8 cellular contexts compared by ENCODE assay signal in the genomic region with DNA sequence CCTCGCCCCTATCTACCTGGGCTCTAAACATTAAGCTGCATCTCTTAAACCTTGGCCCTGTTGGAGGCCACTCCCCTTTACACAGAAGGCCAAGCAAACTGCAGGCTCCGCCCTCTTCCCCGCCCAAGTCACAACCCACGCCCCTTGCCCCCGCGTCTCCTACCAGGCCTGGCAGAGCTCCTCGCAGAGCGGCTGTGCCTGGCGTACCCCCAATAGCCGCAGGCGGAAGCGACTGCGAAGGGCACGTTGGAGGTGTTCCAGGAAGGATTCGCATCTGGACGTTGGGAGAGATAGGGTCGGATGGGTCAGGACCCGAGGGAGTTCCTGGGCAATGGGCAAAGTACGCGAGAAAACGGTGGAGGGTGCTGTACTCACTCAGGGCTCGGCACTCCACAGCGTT. TPM values are rescaled to one million over a fixed set of nuclear protein-coding genes. Genes with fewer than 3 reads are reported as not detected.
DNase-seq lines count a peak whose midpoint lies in the region; ATAC-seq and TF ChIP-seq lines count a peak whose summit lies in the region.

No MANE protein-coding gene starts in this region.

- H3K4me1 ChIP-seq in duodenal mucosa (ENCODE audit: control insufficient read depth in 1 of 2, insufficient read depth in 2 of 2, low read length in 2 of 2): peaks cover 11 to 19% of the 10 kb centered on the region in 2 donors
- H3K4me1 ChIP-seq in upper lobe of right lung: peaks cover 9% of the 10 kb centered on the region

- DNase-seq in left cardiac atrium (peak; percentile 33), Right ventricle myocardium superior (no peak), NCI-H69 (lab: John Stamatoyannopoulos, UW) (peak; percentile 92), upper lobe of right lung (no peak), GM19238 (ENCODE audit: insufficient read length, low spot score) (no peak)
- DNase-seq in effector CD8-positive, alpha-beta T cell (lab: John Stamatoyannopoulos, UW): no peak

- H3K27me3 ChIP-seq in duodenal mucosa (ENCODE audit: control insufficient read depth in 1 of 2, insufficient read depth in 2 of 2, low read length in 2 of 2) (peaks cover 37 to 42% of the 10 kb centered on the region in 2 donors), upper lobe of right lung (peaks cover 86% of the 10 kb centered on the region)

- H3K36me3 ChIP-seq in duodenal mucosa (ENCODE audit: control insufficient read depth in 1 of 2, insufficient read depth in 2 of 2, low read length in 2 of 2): no peaks in the 10 kb centered on the region
- no peaks in the 10 kb centered on the region for H3K36me3 ChIP-seq in upper lobe of right lung

- intact Hi-C loops in left cardiac atrium (cut with DNase I): no loop called here
- intact Hi-C loops in Right ventricle myocardium superior (cut with DNase I): no loop called here
- intact Hi-C loops in upper lobe of right lung (cut with DNase I): no loop called here

- no peak overlapping the region for H3K9ac ChIP-seq in duodenal mucosa (ENCODE audit: low read depth in 1 of 2, low read length in 2 of 2)

- TF ChIP-seq CTCF in upper lobe of right lung (IDR thresholded peaks at IDR 0.05): no peak

- no peaks in the 10 kb centered on the region for H3K9me3 ChIP-seq in duodenal mucosa (ENCODE audit: control insufficient read depth in 1 of 2, low read length in 2 of 2)
- H3K9me3 ChIP-seq in upper lobe of right lung: no peaks in the 10 kb centered on the region

- no peak overlapping the region for H3K27ac ChIP-seq in duodenal mucosa (ENCODE audit: low read depth, low read length)
- no peak overlapping the region for H3K27ac ChIP-seq in upper lobe of right lung

- ATAC-seq in left cardiac atrium: peak in 1 of 2 donors; percentile 38
- no peak for ATAC-seq in Right ventricle myocardium superior (ENCODE audit: poor library complexity)
- ATAC-seq in upper lobe of right lung: peak; percentile 42
- no peak for ATAC-seq in GM19035 (IDR thresholded peaks at IDR 0.05; ENCODE audit: unreplicated experiment)

- peak overlapping the region; percentile 36 to 43 for H3K4me3 ChIP-seq in duodenal mucosa (ENCODE audit: low read depth in 1 of 2, low read length in 2 of 2)
- H3K4me3 ChIP-seq in upper lobe of right lung: no peak overlapping the region

RNA-seq across cellular contexts. Expression of a gene that starts 5.9 kb away (rescaled TPM):
- not detected for total RNA-seq in left cardiac atrium
- total RNA-seq in Right ventricle myocardium superior: not detected
- not detected for total RNA-seq in upper lobe of right lung

RNA-seq across cellular contexts. Expression of a gene that starts 9.8 kb away (rescaled TPM):
- total RNA-seq in left cardiac atrium (under 1 TPM; 0.29 to 0.37 TPM), Right ventricle myocardium superior (not detected), upper lobe of right lung (not detected)

RNA-seq across cellular contexts. Expression of a gene that starts 22.1 kb away (rescaled TPM):
- 1 to 10 TPM; 5.6 to 8.1 TPM for total RNA-seq in left cardiac atrium
- 6.3 TPM for total RNA-seq in Right ventricle myocardium superior
- 7.4 TPM for total RNA-seq in upper lobe of right lung

RNA-seq across cellular contexts. Expression of a gene that starts 26.6 kb away (rescaled TPM):
- 1 to 10 TPM; 1.8 to 3.2 TPM for total RNA-seq in left cardiac atrium
- 1.6 TPM for total RNA-seq in Right ventricle myocardium superior
- total RNA-seq in upper lobe of right lung: 2.8 TPM

RNA-seq across cellular contexts. Expression of a gene that starts 26.9 kb away (rescaled TPM):
- total RNA-seq in left cardiac atrium: 100 to 1,000 TPM; 525 to 629 TPM
- total RNA-seq in Right ventricle myocardium superior: 684 TPM
- 123 TPM for total RNA-seq in upper lobe of right lung

Comparison
In these comparisons a context has a peak if more than half of its experiments do, and no peak if none do; other contexts are left out.
1. DNase-seq: peak in left cardiac atrium (single experiment) and NCI-H69 (single experiment); none in Right ventricle myocardium superior (single experiment), upper lobe of right lung (single experiment), effector CD8-positive, alpha-beta T cell (single experiment) and GM19238 (single experiment).